ENCODE assay signal across 8 cellular contexts in the genomic region with DNA sequence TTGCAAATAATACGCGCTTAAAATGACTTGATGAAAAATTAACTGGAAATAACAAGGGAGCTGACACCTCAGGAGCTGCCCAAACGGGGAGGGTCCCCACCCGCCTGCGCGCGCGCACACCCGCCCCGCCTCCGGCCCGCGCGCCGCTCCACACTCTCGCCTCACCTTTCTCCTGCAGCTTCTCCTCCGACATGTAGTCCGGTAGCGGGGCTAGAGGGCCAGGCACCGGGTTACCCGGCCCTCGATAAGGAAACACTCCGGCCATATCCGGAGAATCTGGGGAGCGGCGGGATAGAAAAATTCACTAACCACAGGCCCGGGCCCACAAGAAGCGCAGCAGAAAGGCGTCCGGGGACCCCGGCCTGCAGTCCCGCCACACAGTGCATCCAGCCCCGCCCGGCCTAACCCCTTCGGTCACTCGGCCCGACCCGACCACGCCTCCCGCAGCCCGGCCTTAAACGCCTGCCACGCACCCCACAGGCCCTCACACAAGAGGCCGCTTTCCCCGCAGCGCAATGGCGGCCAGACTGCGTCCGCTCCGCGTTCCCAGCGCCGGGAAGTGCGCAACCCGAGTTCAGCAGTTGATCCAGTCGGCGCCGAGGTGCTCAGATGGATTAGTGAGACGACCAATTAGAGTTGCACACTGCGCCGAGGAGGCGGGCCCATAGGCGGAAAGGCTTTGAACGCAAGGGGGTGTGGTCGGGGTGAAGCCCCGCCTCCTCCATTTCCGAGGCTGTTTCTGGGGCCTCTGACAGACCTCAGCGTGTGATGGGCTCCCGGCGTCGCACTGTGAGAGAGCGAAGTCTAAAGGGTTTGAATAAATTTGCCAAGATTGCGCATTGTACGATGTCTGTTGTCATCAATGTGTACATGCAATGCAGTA. TPM values are rescaled to one million over a fixed set of nuclear protein-coding genes. Genes with fewer than 3 reads are reported as not detected.
DNase-seq lines count a peak whose midpoint lies in the region; ATAC-seq, FAIRE-seq and TF ChIP-seq lines count a peak whose summit lies in the region.

A gene (minus strand): TSS at position 561 of the 883 bp plus-strand sequence. CDS start 296 bp downstream, at position 265.

- peaks cover 21 to 41% of the 10 kb centered on the region in 2 donors for H3K36me3 Mint-ChIP-seq in activated T-cell treated with anti-CD3 and anti-CD28 coated beads, Interleukin-2, amount 50 U/mL, for 72 hours (ENCODE audit: insufficient read depth in 2 of 2)

- WGBS in esophagus squamous epithelium, 2 donors = 0 to 1% methylated on average over 8 to 52 of the region's 74 CpGs

- peak in 3 of 4 donors; percentile 91 to 96 (median 94) for TF ChIP-seq POLR2A in esophagus squamous epithelium (IDR thresholded peaks at IDR 0.05)

- intact Hi-C loops in esophagus squamous epithelium (cut with DNase I) = no loop called here

- H3K27ac ChIP-seq in KOPT-K1 (ENCODE audit: low read depth, low read length, poor library complexity, severe bottlenecking) (peak within 1 kb of the TSS; percentile 91), esophagus squamous epithelium (peak within 1 kb of the TSS; percentile 93 to 97 (median 95))

- H3K9me3 ChIP-seq in KOPT-K1 (ENCODE audit: insufficient read depth, low read length, poor library complexity, severe bottlenecking) (no peaks in the 10 kb centered on the region), esophagus squamous epithelium (no peaks in the 10 kb centered on the region)

- H3K4me3 Mint-ChIP-seq in activated T-cell treated with anti-CD3 and anti-CD28 coated beads, Interleukin-2, amount 50 U/mL, for 72 hours = peak within 1 kb of the TSS; percentile 98 to 100

- H3K9me3 Mint-ChIP-seq in activated T-cell treated with anti-CD3 and anti-CD28 coated beads, Interleukin-2, amount 50 U/mL, for 72 hours = no peaks in the 10 kb centered on the region

- peak; percentile 98 for ATAC-seq in GM21786 (IDR thresholded peaks at IDR 0.05; ENCODE audit: unreplicated experiment)
- ATAC-seq in activated T-cell treated with anti-CD3 and anti-CD28 coated beads, Interleukin-2, amount 50 U/mL, for 72 hours (replicated peaks in 1 of 2) = peak; percentile 99 to 100

- H3K4me1 Mint-ChIP-seq in activated T-cell treated with anti-CD3 and anti-CD28 coated beads, Interleukin-2, amount 50 U/mL, for 72 hours (ENCODE audit: low read depth) = peaks cover 40% of the 10 kb centered on the region

- H3K36me3 ChIP-seq in KOPT-K1 (ENCODE audit: insufficient read depth, low read length) (peaks cover 42% of the 10 kb centered on the region), esophagus squamous epithelium (peaks cover under 1 to 39% (median 30%) of the 10 kb centered on the region in 3 donors)

- H3K4me3 ChIP-seq in esophagus squamous epithelium = peak within 1 kb of the TSS; percentile 69 to 92 (median 82)

- peak within 1 kb of the TSS; percentile 98 for H3K27ac Mint-ChIP-seq in activated T-cell treated with anti-CD3 and anti-CD28 coated beads, Interleukin-2, amount 50 U/mL, for 72 hours

- TF ChIP-seq CTCF in esophagus squamous epithelium (IDR thresholded peaks at IDR 0.05) = peak in 3 of 6 experiments; percentile 8 to 16 (median 15)

- FAIRE-seq in RCC 7860 (lab: Jason Lieb, UNC) = peak; percentile 83

- DNase-seq in DMS79 (lab: John Stamatoyannopoulos, UW) = peak; percentile 76
- DNase-seq in RCC 7860 (ENCODE audit: low spot score) = peak; percentile 90
- peak; percentile 98 to 99 for DNase-seq in activated T-cell treated with anti-CD3 and anti-CD28 coated beads, Interleukin-2, amount 50 U/mL, for 72 hours
- peak; percentile 91 for DNase-seq in esophagus squamous epithelium (lab: John Stamatoyannopoulos, UW)
- DNase-seq in myocyte (ENCODE audit: low read depth) = peak; percentile 98
- peak; percentile 93 to 97 for DNase-seq in stimulated activated CD8-positive, alpha-beta memory T cell treated with anti-CD3 and anti-CD28 coated beads, Interleukin-7, amount 100 ng/mL, for 48 hours (ENCODE audit: extremely low read depth in 1 of 2, low read depth in 1 of 2)

- H3K27me3 ChIP-seq in esophagus squamous epithelium = no peaks in the 10 kb centered on the region

- H3K4me1 ChIP-seq in esophagus squamous epithelium = peaks cover 10 to 37% (median 13%) of the 10 kb centered on the region in 3 donors

- no peaks in the 10 kb centered on the region for H3K27me3 Mint-ChIP-seq in activated T-cell treated with anti-CD3 and anti-CD28 coated beads, Interleukin-2, amount 50 U/mL, for 72 hours (ENCODE audit: low read depth)

RNA-seq across cellular contexts. Expression of the gene that starts here (rescaled TPM):
- total RNA-seq in activated T-cell treated with anti-CD3 and anti-CD28 coated beads, Interleukin-2, amount 50 U/mL, for 72 hours = 100 to 1,000 TPM; 332 to 390 TPM
- 100 to 1,000 TPM; 112 to 157 (median 145) TPM for total RNA-seq in esophagus squamous epithelium
- 86.1 and 89.3 TPM in 2 replicates for total RNA-seq in myocyte
- polyA plus RNA-seq in myocyte (2012) = 147 TPM

Comparison
In these comparisons a context has a peak if more than half of its experiments do, and no peak if none do; other contexts are left out.
1. Peak in every context shown above with its lines: DNase-seq, ATAC-seq, H3K4me3 ChIP-seq and H3K27ac ChIP-seq.